Comparison of ENCODE assay signal across 19 cellular contexts in the genomic region with DNA sequence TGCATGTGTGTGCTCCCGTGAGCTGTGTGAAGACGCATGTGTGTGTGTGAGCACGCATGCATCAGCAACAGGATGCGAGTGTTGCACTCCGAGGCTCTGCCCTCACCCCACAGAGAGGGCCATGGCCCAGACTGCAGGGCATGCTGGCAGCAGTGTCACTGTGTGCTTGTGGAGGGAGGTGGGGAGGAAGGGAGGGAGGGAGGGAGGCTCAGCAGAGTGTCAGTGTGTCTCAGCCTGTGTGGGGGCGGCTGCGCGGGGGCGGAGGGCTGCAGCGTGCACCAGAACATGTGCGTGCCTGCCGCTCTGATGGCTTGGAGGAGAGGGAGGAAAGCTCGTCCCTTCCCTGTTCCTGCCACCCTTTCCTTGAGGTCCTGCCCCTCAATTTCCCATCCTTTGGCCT. TPM values are rescaled to one million over a fixed set of nuclear protein-coding genes. Genes with fewer than 3 reads are reported as not detected.
DNase-seq lines count a peak whose midpoint lies in the region; ATAC-seq and TF ChIP-seq lines count a peak whose summit lies in the region.
"Had no signal": no experiment of that assay in that cellular context is flagged by ENCODE, and none has a peak within 500 bp of the region (broad histone marks: within the 10 kb centered on the region; RNA-seq: fewer than 3 reads in every experiment).

No MANE protein-coding gene starts in this region.

- no peaks in the 10 kb centered on the region for H3K9me3 ChIP-seq in HEK293 (ENCODE audit: control insufficient read depth, insufficient read depth, low read depth, low read length)
- H3K9me3 ChIP-seq in Caco-2, result no peaks in the 10 kb centered on the region
- H3K9me3 ChIP-seq: A549, MG63 had no signal

- TF ChIP-seq CTCF in HEK293 (tag by site-specific recombination; IDR thresholded peaks at IDR 0.05), result no peak
- TF ChIP-seq CTCF in Caco-2 (IDR thresholded peaks at IDR 0.05; ENCODE audit: insufficient read depth in 1 of 2, low read depth in 1 of 2, low read length in 1 of 2, severe bottlenecking in 1 of 2, unreplicated experiment in 1 of 2), result no peak

- H3K27me3 ChIP-seq in Caco-2 (replicated peaks; ENCODE audit: control insufficient read depth, insufficient read depth, low read length), result no peaks in the 10 kb centered on the region
- H3K27me3 ChIP-seq: MG63 had no signal

- H3K9me3 Mint-ChIP-seq in Caco-2 (ENCODE audit: unreplicated experiment), result no peaks in the 10 kb centered on the region

- peaks cover 14% of the 10 kb centered on the region for H3K27me3 Mint-ChIP-seq in Caco-2 (ENCODE audit: insufficient read depth, unreplicated experiment)

- H3K4me3 ChIP-seq in HEK293 (ENCODE audit: low read depth, low read length) (no peak overlapping the region), Caco-2 (ENCODE audit: low read depth, low read length) (no peak overlapping the region)
- H3K4me3 ChIP-seq: A549, MG63 had no signal

- peak in 42 of 61 donors; percentile 22 to 86 (median 58) for DNase-seq in caudate nucleus (lab: John Stamatoyannopoulos, UW)
- peak; percentile 57 to 93 (median 82) for DNase-seq in head of caudate nucleus
- DNase-seq in putamen (ENCODE audit: low spot score), result peak; percentile 67
- no peak for DNase-seq in Caco-2
- DNase-seq: COR-L47, DMS153, EL, HCEC 1CT, Karpas-422, MG63, NCI-H1092 treated with DMSO at 0.1 percent for 48 hours, NCI-H2227 treated with DMSO at 0.1 percent for 48 hours, NCI-H524 treated with DMSO at 0.1 percent for 48 hours had no signal

- H3K36me3 ChIP-seq in HEK293 (ENCODE audit: control insufficient read depth in 2 of 2, insufficient read depth in 1 of 2, low read length in 2 of 2) (no peaks in the 10 kb centered on the region), Caco-2 (ENCODE audit: control insufficient read depth, insufficient read depth, low read length) (no peaks in the 10 kb centered on the region)
- H3K36me3 ChIP-seq: MG63 had no signal

- ATAC-seq in GM18861 (IDR thresholded peaks at IDR 0.05; ENCODE audit: unreplicated experiment) (no peak), GM19463 (IDR thresholded peaks at IDR 0.05; ENCODE audit: unreplicated experiment) (no peak), HG03135 (IDR thresholded peaks at IDR 0.05; ENCODE audit: unreplicated experiment) (no peak)
- ATAC-seq: A549 had no signal

- BruUV-seq in Caco-2 (replicated peaks; lab: Mats Ljungman, UMichigan), result no TSS peak

- no peak overlapping the region for H3K4me3 Mint-ChIP-seq in Caco-2 (ENCODE audit: unreplicated experiment)
- H3K4me3 Mint-ChIP-seq: CD14-positive monocyte had no signal

- H3K4me1 Mint-ChIP-seq in Caco-2 (ENCODE audit: low read depth, unreplicated experiment), result no peaks in the 10 kb centered on the region
- H3K4me1 Mint-ChIP-seq: CD14-positive monocyte had no signal

- H3K27ac Mint-ChIP-seq in Caco-2 (ENCODE audit: unreplicated experiment), result no peak overlapping the region
- H3K27ac Mint-ChIP-seq: CD14-positive monocyte had no signal

- intact Hi-C loops in head of caudate nucleus (cut with DNase I), result no loop called here
- intact Hi-C loops in Caco-2 (cut with micrococcal nuclease; ENCODE audit: unreplicated experiment), result no loop called here

- H3K27ac ChIP-seq in HEK293 (ENCODE audit: extremely low read depth, low read depth, low read length) (no peak overlapping the region), caudate nucleus (ENCODE audit: low read depth, low read length) (peak overlapping the region; percentile 81)
- H3K27ac ChIP-seq: A549 had no signal

- CTCF ChIA-PET in HEK293 (lab: Yijun Ruan, JAX) (no interaction called here), Caco-2 (lab: Charles Lee) (no interaction called here)

- H3K4me1 ChIP-seq in HEK293 (ENCODE audit: control insufficient read depth, insufficient read depth, low read length), result no peaks in the 10 kb centered on the region; the same call in 1 of the 2 replicates
- H3K4me1 ChIP-seq in Caco-2, result no peaks in the 10 kb centered on the region

- H3K36me3 Mint-ChIP-seq in Caco-2 (ENCODE audit: insufficient read depth, unreplicated experiment), result peaks cover 2% of the 10 kb centered on the region
- H3K36me3 Mint-ChIP-seq: CD14-positive monocyte had no signal

- POLR2A ChIA-PET in HEK293 (lab: Yijun Ruan, JAX), result no interaction called here
- POLR2A ChIA-PET in Caco-2 (lab: Charles Lee), result no interaction called here

TF ChIP-seq in HEK293, 187 proteins besides CTCF, POLR2A, EP300 and RAD21:
- peak; percentile 93 for TF ChIP-seq ZFHX2 (tag by site-specific recombination; conservative IDR thresholded peaks at IDR 0.05)
- no peak for TF ChIP-seq ZNF426 (tag by site-specific recombination; IDR thresholded peaks at IDR 0.05)
- TF ChIP-seq EGR2 (tag by site-specific recombination; IDR thresholded peaks at IDR 0.05; ENCODE audit: low read depth), result peak; percentile 92
- no peak for TF ChIP-seq ZNF121 (tag by site-specific recombination; IDR thresholded peaks at IDR 0.05)

RNA-seq across cellular contexts. Expression of gene CAMK2A, which starts 5.3 kb away (rescaled TPM):
- total RNA-seq in Caco-2 (2022), result not detected in 2 replicates

RNA-seq across cellular contexts. Expression of gene ARSI, which starts 18.4 kb away (rescaled TPM):
- total RNA-seq in Caco-2 (2022), result 0.52 and 0.65 TPM in 2 replicates

Comparison
In these comparisons a context has a peak if more than half of its experiments do, and no peak if none do; other contexts are left out.
1. DNase-seq: peak in caudate nucleus (42 of 61), head of caudate nucleus (42 of 42) and putamen (single experiment); none in Caco-2 (0 of 2).